Comparison of ENCODE assay signal across 17 cellular contexts in the genomic region with DNA sequence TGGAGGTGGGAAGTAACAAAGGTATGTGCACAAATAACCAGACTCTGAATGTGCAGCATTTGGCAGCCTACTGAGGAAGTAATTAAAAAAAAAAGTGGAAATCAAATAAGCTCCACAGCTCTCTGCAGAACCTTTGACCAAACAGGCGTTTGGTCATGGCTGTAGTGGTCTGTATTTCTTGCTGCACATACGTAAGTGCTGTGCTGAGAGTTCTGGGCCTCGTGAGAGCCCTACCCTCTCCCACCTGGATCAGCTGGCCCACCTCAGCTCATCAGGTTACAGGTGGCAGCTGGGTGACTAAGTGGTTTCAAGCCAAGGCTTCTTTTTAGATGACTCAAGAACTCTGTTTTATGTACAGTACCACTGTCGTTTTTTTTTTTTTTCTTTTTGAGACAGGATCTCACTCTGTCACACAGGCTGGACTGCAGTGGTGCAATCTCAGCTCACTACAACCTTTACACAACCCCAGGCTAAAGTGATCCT.
DNase-seq lines count a peak whose midpoint lies in the region; ATAC-seq and TF ChIP-seq lines count a peak whose summit lies in the region.
"Had no signal": no experiment of that assay in that cellular context is flagged by ENCODE, and none has a peak within 500 bp of the region (broad histone marks: within the 10 kb centered on the region; RNA-seq: fewer than 3 reads in every experiment).

No MANE protein-coding gene starts in this region.

- TF ChIP-seq CTCF in Calu3 (IDR thresholded peaks at IDR 0.05; ENCODE audit: unreplicated experiment) (no peak), VCaP (conservative IDR thresholded peaks at IDR 0.05) (no peak), lung (IDR thresholded peaks at IDR 0.05; ENCODE audit: control extremely low read depth, extremely low read depth) (no peak)

- ATAC-seq in lung (ENCODE audit: insufficient read depth, low FRiP score) = peak; percentile 21
- no peak for ATAC-seq in stimulated activated naive CD8-positive, alpha-beta T cell treated with anti-CD3 and anti-CD28 coated beads, Interleukin-15, Interleukin-2, amounts not matched to agents 100 U/mL and 50 U/mL, for 24 hours
- ATAC-seq: GM23338 had no signal

- DNase-seq in NOMO-1 treated with DMSO at 0.1 percent for 48 hours (lab: John Stamatoyannopoulos, UW; ENCODE audit: unreplicated experiment) (peak; percentile 18), NOMO-1 treated with dmso at 0.1 percent for 144 hours (lab: John Stamatoyannopoulos, UW; ENCODE audit: unreplicated experiment) (no peak), Calu3 (peak; percentile 43), lung (ENCODE audit: low spot score) (no peak), OCI-M1 (lab: John Stamatoyannopoulos, UW) (no peak)
- DNase-seq in activated T-helper 1 cell treated with anti-CD3 and anti-CD28 coated beads, Interleukin-12 subunit alpha, Interleukin-12 subunit beta, Interleukin-2, Interleukin-4 antibody, amounts not matched to agents 30 ng/mL and 10 ng/mL and 1 ng/mL, durations not matched to agents 14 hours and 24 hours and 36 hours (ENCODE audit: low spot score) = no peak
- no peak for DNase-seq in stimulated activated naive CD8-positive, alpha-beta T cell treated with anti-CD3 and anti-CD28 coated beads, Interleukin-15, Interleukin-2, amounts not matched to agents 100 U/mL and 50 U/mL, for 24 hours
- DNase-seq: activated CD4-positive, CD25-positive, alpha-beta regulatory T cell treated with anti-CD3 and anti-CD28 coated beads, Interleukin-2, amount 50 U/mL, for 72 hours; effector CD8-positive, alpha-beta T cell; NCI-H2227 treated with DMSO at 0.1 percent for 48 hours; sigmoid colon; stimulated activated CD4-positive, alpha-beta T cell treated with anti-CD3 and anti-CD28 coated beads, Interleukin-4, amount 100 ng/mL, for 4 hours; T-helper 1 cell had no signal

- no peak overlapping the region for H3K4me3 Mint-ChIP-seq in Calu3 (ENCODE audit: low read depth, unreplicated experiment)
- no peak overlapping the region for H3K4me3 Mint-ChIP-seq in activated T-helper 1 cell treated with anti-CD3 and anti-CD28 coated beads, Interleukin-12 subunit alpha, Interleukin-12 subunit beta, Interleukin-2, Interleukin-4 antibody, amounts not matched to agents 30 ng/mL and 10 ng/mL and 1 ng/mL, durations not matched to agents 14 hours and 24 hours and 36 hours
- H3K4me3 Mint-ChIP-seq: GM23338, memory B cell had no signal

- no peaks in the 10 kb centered on the region for H3K9me3 ChIP-seq in lung (ENCODE audit: control insufficient read depth in 2 of 2, insufficient read depth in 1 of 2, low read length in 1 of 2)
- H3K9me3 ChIP-seq: sigmoid colon had no signal

- H3K27ac ChIP-seq in VCaP (peak overlapping the region; percentile 58), lung (ENCODE audit: low read depth in 1 of 2, low read length in 1 of 2) (no peak overlapping the region)
- H3K27ac ChIP-seq: sigmoid colon had no signal

- H3K4me1 ChIP-seq in lung (ENCODE audit: control insufficient read depth in 2 of 2, insufficient read depth in 2 of 2, low read length in 2 of 2) = peaks cover 1 to 3% of the 10 kb centered on the region in 2 donors
- H3K4me1 ChIP-seq: sigmoid colon had no signal

- peak overlapping the region; percentile 60 for H3K27ac Mint-ChIP-seq in Calu3 (ENCODE audit: unreplicated experiment)
- H3K27ac Mint-ChIP-seq in activated T-helper 1 cell treated with anti-CD3 and anti-CD28 coated beads, Interleukin-12 subunit alpha, Interleukin-12 subunit beta, Interleukin-2, Interleukin-4 antibody, amounts not matched to agents 30 ng/mL and 10 ng/mL and 1 ng/mL, durations not matched to agents 14 hours and 24 hours and 36 hours = no peak overlapping the region
- H3K27ac Mint-ChIP-seq: activated T-helper 2 cell treated with anti-CD3 and anti-CD28 coated beads, Interferon-gamma antibody, Interleukin-2, Interleukin-4, amounts not matched to agents 10 μg/mL and 5 μg/mL and 100 μg/mL, durations not matched to agents 14 hours and 24 hours and 36 hours; GM23338; memory B cell had no signal

- no peak overlapping the region for H3K4me3 ChIP-seq in lung
- H3K4me3 ChIP-seq: GM23338, sigmoid colon had no signal

- CTCF ChIA-PET in Calu3 (lab: Charles Lee) = interaction anchor here (0.8 to 1.0 kb wide), 4 partner anchors 73 to 200 kb away, joined by 3 to 4 read pairs (median 4); no protein-coding TSS in a partner anchor

- H3K27me3 ChIP-seq in lung (ENCODE audit: control insufficient read depth, insufficient read depth) = no peaks in the 10 kb centered on the region
- H3K27me3 ChIP-seq: sigmoid colon had no signal

- no peaks in the 10 kb centered on the region for H3K36me3 ChIP-seq in lung (ENCODE audit: control insufficient read depth in 2 of 2, insufficient read depth in 2 of 2, low read length in 2 of 2)
- H3K36me3 ChIP-seq: sigmoid colon had no signal

- no peaks in the 10 kb centered on the region for H3K36me3 Mint-ChIP-seq in Calu3 (ENCODE audit: insufficient read depth, unreplicated experiment)
- H3K36me3 Mint-ChIP-seq in activated T-helper 1 cell treated with anti-CD3 and anti-CD28 coated beads, Interleukin-12 subunit alpha, Interleukin-12 subunit beta, Interleukin-2, Interleukin-4 antibody, amounts not matched to agents 30 ng/mL and 10 ng/mL and 1 ng/mL, durations not matched to agents 14 hours and 24 hours and 36 hours (ENCODE audit: low read depth) = peaks cover 7% of the 10 kb centered on the region
- H3K36me3 Mint-ChIP-seq: memory B cell had no signal

- no peaks in the 10 kb centered on the region for H3K27me3 Mint-ChIP-seq in Calu3 (ENCODE audit: unreplicated experiment)
- H3K27me3 Mint-ChIP-seq in activated T-helper 1 cell treated with anti-CD3 and anti-CD28 coated beads, Interleukin-12 subunit alpha, Interleukin-12 subunit beta, Interleukin-2, Interleukin-4 antibody, amounts not matched to agents 30 ng/mL and 10 ng/mL and 1 ng/mL, durations not matched to agents 14 hours and 24 hours and 36 hours (ENCODE audit: insufficient read depth) = peaks cover 3% of the 10 kb centered on the region
- H3K27me3 Mint-ChIP-seq: memory B cell had no signal

- H3K4me1 Mint-ChIP-seq in Calu3 (ENCODE audit: low read depth, unreplicated experiment) = peaks cover 23% of the 10 kb centered on the region
- H3K4me1 Mint-ChIP-seq in activated T-helper 1 cell treated with anti-CD3 and anti-CD28 coated beads, Interleukin-12 subunit alpha, Interleukin-12 subunit beta, Interleukin-2, Interleukin-4 antibody, amounts not matched to agents 30 ng/mL and 10 ng/mL and 1 ng/mL, durations not matched to agents 14 hours and 24 hours and 36 hours (ENCODE audit: low read depth) = peaks cover 34% of the 10 kb centered on the region

- intact Hi-C loops in Calu3 (cut with micrococcal nuclease; ENCODE audit: unreplicated experiment) = no loop called here
- intact Hi-C loops in activated T-helper 1 cell treated with anti-CD3 and anti-CD28 coated beads, Interleukin-12 subunit alpha, Interleukin-12 subunit beta, Interleukin-2, Interleukin-4 antibody, amounts not matched to agents 30 ng/mL and 10 ng/mL and 1 ng/mL, durations not matched to agents 14 hours and 24 hours and 36 hours (cut with micrococcal nuclease) = no loop called here

- 50 to 54% methylated on average over 4 of the region's 4 CpGs for WGBS in lung, 2 donors

- peaks cover 3% of the 10 kb centered on the region for H3K9me3 Mint-ChIP-seq in Calu3 (ENCODE audit: low read depth, unreplicated experiment)
- H3K9me3 Mint-ChIP-seq in activated T-helper 1 cell treated with anti-CD3 and anti-CD28 coated beads, Interleukin-12 subunit alpha, Interleukin-12 subunit beta, Interleukin-2, Interleukin-4 antibody, amounts not matched to agents 30 ng/mL and 10 ng/mL and 1 ng/mL, durations not matched to agents 14 hours and 24 hours and 36 hours = peaks cover 5% of the 10 kb centered on the region
- H3K9me3 Mint-ChIP-seq: GM23338, memory B cell had no signal

- no TSS peak for BruUV-seq in Calu3 (replicated peaks; lab: Mats Ljungman, UMichigan)

Comparison
In these comparisons a context has a peak if more than half of its experiments do, and no peak if none do; other contexts are left out.
1. DNase-seq: peak in NOMO-1 treated with DMSO at 0.1 percent for 48 hours (single experiment) and Calu3 (single experiment); none in NOMO-1 treated with dmso at 0.1 percent for 144 hours (single experiment), lung (single experiment), OCI-M1 (single experiment), activated T-helper 1 cell treated with anti-CD3 and anti-CD28 coated beads, Interleukin-12 subunit alpha, Interleukin-12 subunit beta, Interleukin-2, Interleukin-4 antibody, amounts not matched to agents 30 ng/mL and 10 ng/mL and 1 ng/mL, durations not matched to agents 14 hours and 24 hours and 36 hours (single experiment) and stimulated activated naive CD8-positive, alpha-beta T cell treated with anti-CD3 and anti-CD28 coated beads, Interleukin-15, Interleukin-2, amounts not matched to agents 100 U/mL and 50 U/mL, for 24 hours (single experiment).